In the genomic region with DNA sequence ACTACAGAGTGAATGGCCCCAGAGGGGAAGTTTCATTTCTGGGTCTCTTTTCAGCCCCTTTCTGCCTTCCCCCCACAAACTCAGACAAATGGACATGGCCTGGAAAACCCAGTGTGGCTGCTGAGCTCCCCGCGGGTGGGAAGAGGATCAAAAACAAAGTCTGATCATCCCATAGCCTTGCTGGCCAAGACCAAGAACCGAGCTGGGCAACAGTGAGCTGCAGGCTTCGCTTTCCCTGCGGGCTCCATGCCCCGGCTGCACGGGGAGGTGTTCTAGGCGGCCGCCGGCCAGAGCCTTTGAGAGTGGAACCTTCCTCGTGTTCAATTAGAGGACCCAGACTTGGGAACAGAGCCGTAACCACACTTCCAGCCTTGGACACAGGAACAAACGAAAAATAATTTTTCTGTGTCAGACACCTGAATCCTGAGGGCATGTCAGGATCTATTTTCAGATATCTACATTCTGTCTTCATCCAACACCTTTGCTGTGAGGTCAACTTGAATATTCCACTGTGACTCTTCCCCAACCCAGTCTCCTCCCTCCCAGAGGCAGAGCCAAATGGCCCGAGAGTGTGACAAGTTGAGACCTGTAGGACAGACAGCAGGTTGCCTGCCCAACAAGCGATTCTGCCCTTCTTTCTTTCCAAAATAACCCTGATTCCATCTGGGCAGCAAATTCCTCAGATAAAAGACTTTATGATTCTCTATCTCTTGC, we compare ENCODE assay signal across 1 cellular context.
TF ChIP-seq lines count a peak whose summit lies in the region.

No MANE protein-coding gene starts in this region.

TF ChIP-seq in WTC11, 78 proteins besides CTCF, POLR2A, EP300 and RAD21:
- TF ChIP-seq, protein P1, sequence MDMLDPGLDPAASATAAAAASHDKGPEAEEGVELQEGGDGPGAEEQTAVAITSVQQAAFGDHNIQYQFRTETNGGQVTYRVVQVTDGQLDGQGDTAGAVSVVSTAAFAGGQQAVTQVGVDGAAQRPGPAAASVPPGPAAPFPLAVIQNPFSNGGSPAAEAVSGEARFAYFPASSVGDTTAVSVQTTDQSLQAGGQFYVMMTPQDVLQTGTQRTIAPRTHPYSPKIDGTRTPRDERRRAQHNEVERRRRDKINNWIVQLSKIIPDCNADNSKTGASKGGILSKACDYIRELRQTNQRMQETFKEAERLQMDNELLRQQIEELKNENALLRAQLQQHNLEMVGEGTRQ (CRISPR knock-in tag; IDR thresholded peaks at IDR 0.05) = no peak
- TF ChIP-seq, protein P2, sequence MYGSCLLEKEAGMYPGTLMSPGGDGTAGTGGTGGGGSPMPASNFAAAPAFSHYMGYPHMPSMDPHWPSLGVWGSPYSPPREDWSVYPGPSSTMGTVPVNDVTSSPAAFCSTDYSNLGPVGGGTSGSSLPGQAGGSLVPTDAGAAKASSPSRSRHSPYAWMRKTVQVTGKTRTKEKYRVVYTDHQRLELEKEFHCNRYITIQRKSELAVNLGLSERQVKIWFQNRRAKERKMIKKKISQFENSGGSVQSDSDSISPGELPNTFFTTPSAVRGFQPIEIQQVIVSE (CRISPR knock-in tag; IDR thresholded peaks at IDR 0.05; ENCODE audit: borderline replicate concordance) = no peak
- TF ChIP-seq, protein P3, sequence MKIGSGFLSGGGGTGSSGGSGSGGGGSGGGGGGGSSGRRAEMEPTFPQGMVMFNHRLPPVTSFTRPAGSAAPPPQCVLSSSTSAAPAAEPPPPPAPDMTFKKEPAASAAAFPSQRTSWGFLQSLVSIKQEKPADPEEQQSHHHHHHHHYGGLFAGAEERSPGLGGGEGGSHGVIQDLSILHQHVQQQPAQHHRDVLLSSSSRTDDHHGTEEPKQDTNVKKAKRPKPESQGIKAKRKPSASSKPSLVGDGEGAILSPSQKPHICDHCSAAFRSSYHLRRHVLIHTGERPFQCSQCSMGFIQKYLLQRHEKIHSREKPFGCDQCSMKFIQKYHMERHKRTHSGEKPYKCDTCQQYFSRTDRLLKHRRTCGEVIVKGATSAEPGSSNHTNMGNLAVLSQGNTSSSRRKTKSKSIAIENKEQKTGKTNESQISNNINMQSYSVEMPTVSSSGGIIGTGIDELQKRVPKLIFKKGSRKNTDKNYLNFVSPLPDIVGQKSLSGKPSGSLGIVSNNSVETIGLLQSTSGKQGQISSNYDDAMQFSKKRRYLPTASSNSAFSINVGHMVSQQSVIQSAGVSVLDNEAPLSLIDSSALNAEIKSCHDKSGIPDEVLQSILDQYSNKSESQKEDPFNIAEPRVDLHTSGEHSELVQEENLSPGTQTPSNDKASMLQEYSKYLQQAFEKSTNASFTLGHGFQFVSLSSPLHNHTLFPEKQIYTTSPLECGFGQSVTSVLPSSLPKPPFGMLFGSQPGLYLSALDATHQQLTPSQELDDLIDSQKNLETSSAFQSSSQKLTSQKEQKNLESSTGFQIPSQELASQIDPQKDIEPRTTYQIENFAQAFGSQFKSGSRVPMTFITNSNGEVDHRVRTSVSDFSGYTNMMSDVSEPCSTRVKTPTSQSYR (CRISPR knock-in tag; IDR thresholded peaks at IDR 0.05) = no peak
